In the genomic region with DNA sequence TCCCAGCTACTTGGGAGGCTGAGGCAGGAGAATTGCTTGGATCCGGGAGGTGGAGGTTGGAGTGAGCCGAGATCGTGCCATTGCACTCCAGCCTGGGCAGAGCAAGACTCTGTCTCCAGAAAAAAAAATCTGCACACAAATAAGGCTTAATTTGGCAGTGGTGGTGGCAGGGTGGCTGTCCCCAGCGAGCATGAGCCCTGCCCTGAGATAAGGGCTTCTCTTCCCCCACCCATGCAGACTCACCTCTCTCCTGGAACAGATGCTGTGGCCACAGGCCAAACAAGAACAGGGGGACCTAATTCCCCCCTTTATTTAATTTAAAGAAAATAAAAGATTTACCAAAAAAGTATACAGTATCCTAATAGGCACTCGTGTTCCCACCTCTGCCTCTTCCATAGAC, we compare ENCODE assay signal across 9 cellular contexts.
DNase-seq lines count a peak whose midpoint lies in the region; ATAC-seq, FAIRE-seq and TF ChIP-seq lines count a peak whose summit lies in the region.
"Had no signal": no experiment of that assay in that cellular context is flagged by ENCODE, and none has a peak within 500 bp of the region (broad histone marks: within the 10 kb centered on the region; RNA-seq: fewer than 3 reads in every experiment).

No MANE protein-coding gene starts in this region.

- intact Hi-C loops in breast epithelium (cut with DNase I; ENCODE audit: low total_unique reads), result no loop called here

- H3K36me3 ChIP-seq in HUES6 (ENCODE audit: control insufficient read depth, insufficient read depth, low read length) (no peaks in the 10 kb centered on the region), breast epithelium (no peaks in the 10 kb centered on the region)

- TF ChIP-seq RAD21 in A549 (conservative IDR thresholded peaks at IDR 0.05 in 1 of 2, IDR thresholded peaks at IDR 0.05 in 1 of 2), result no peak

- peak overlapping the region; percentile 86 for H3K9ac ChIP-seq in HUES6 (ENCODE audit: low read length)

- peak overlapping the region; percentile 88 for H3K4me3 Mint-ChIP-seq in mesothelial cell of epicardium

- DNase-seq in A549 (ENCODE audit: low read depth in 1 of 2, low spot score in 1 of 2) (no peak), breast epithelium (ENCODE audit: low spot score in 2 of 2) (no peak), mesothelial cell of epicardium (ENCODE audit: low spot score in 2 of 2, unreplicated experiment in 2 of 2) (no peak), foreskin keratinocyte (no peak), SIG-M5 treated with dmso at 0.1 percent for 504 hours (lab: John Stamatoyannopoulos, UW; ENCODE audit: unreplicated experiment) (no peak)
- no peak for DNase-seq in stimulated activated CD4-positive, alpha-beta T cell treated with anti-CD3 and anti-CD28 coated beads, Interleukin-4, amount 100 ng/mL, for 24 hours
- DNase-seq: stimulated activated CD4-positive, alpha-beta T cell treated with anti-CD3 and anti-CD28 coated beads, Interleukin-2, amount 100 ng/mL, for 24 hours had no signal

- H3K4me2 ChIP-seq in A549, result peak overlapping the region; percentile 99

- H3K27me3 ChIP-seq in HUES6 (ENCODE audit: control insufficient read depth, insufficient read depth, low read length) (peaks cover 6% of the 10 kb centered on the region; the same call in 1 of the 2 replicates), breast epithelium (no peaks in the 10 kb centered on the region), foreskin keratinocyte (no peaks in the 10 kb centered on the region)

- peak overlapping the region; percentile 85 for H3K4me3 ChIP-seq in A549
- peak overlapping the region; percentile 98 for H3K4me3 ChIP-seq in HUES6 (ENCODE audit: low read depth, low read length)
- H3K4me3 ChIP-seq in breast epithelium, result peak overlapping the region; percentile 81 to 99 (median 90)

- ATAC-seq in A549 (no peak), foreskin keratinocyte (no peak), HG02571 (IDR thresholded peaks at IDR 0.05; ENCODE audit: unreplicated experiment) (no peak)

- peak overlapping the region; percentile 61 for H3K27ac Mint-ChIP-seq in mesothelial cell of epicardium

- POLR2A ChIA-PET in A549 (lab: Yijun Ruan, JAX), result interaction anchor here (0.6 to 1.5 kb wide), 2 partner anchors 14 to 335 kb away, joined by 3 to 4 read pairs; no protein-coding TSS in a partner anchor

- H3K36me3 Mint-ChIP-seq in mesothelial cell of epicardium, result no peaks in the 10 kb centered on the region

- TF ChIP-seq CTCF in A549 (IDR thresholded peaks at IDR 0.05), result no peak
- no peak for TF ChIP-seq CTCF in breast epithelium (IDR thresholded peaks at IDR 0.05)
- TF ChIP-seq CTCF in mesothelial cell of epicardium (IDR thresholded peaks at IDR 0.05; ENCODE audit: unreplicated experiment), result no peak
- no peak for TF ChIP-seq CTCF in foreskin keratinocyte (conservative IDR thresholded peaks at IDR 0.05)

- H3K4me1 ChIP-seq in A549, result peaks cover 7% of the 10 kb centered on the region
- H3K4me1 ChIP-seq in HUES6 (ENCODE audit: control insufficient read depth, insufficient read depth, low read length), result no peaks in the 10 kb centered on the region
- H3K4me1 ChIP-seq in breast epithelium, result no peaks in the 10 kb centered on the region
- no peaks in the 10 kb centered on the region for H3K4me1 ChIP-seq in foreskin keratinocyte

- peaks cover 9% of the 10 kb centered on the region for H3K4me1 Mint-ChIP-seq in mesothelial cell of epicardium

- H3K27ac ChIP-seq in A549 (peak overlapping the region; percentile 93 to 98), HUES6 (ENCODE audit: low read depth, low read length) (no peak overlapping the region), breast epithelium (peak overlapping the region in 1 of 2 donors; percentile 89), foreskin keratinocyte (no peak overlapping the region)

- H3K9me3 ChIP-seq in A549 (no peaks in the 10 kb centered on the region), HUES6 (ENCODE audit: control insufficient read depth, insufficient read depth, low read depth, low read length) (no peaks in the 10 kb centered on the region), breast epithelium (no peaks in the 10 kb centered on the region)

- no peaks in the 10 kb centered on the region for H3K27me3 Mint-ChIP-seq in mesothelial cell of epicardium (ENCODE audit: low read depth)

- no peaks in the 10 kb centered on the region for H3K9me3 Mint-ChIP-seq in mesothelial cell of epicardium

- 70% methylated on average over 5 of the region's 5 CpGs for WGBS in A549 (ENCODE audit: missing lambda C conversion rate)

- TF ChIP-seq EP300 in A549 (IDR thresholded peaks at IDR 0.05), result no peak

- no peak for FAIRE-seq in A549 (lab: Jason Lieb, UNC)

- TF ChIP-seq POLR2A in A549 (IDR thresholded peaks at IDR 0.05; ENCODE audit: low read length) (no peak), breast epithelium (IDR thresholded peaks at IDR 0.05) (no peak)

- CTCF ChIA-PET in A549 (lab: Yijun Ruan, JAX), result interaction anchor here (1.8 to 15.1 kb wide), 3 partner anchors 9 to 296 kb away, joined by 3 to 377 read pairs (median 9); no protein-coding TSS in a partner anchor

TF ChIP-seq in A549, 52 proteins besides CTCF, POLR2A, EP300 and RAD21:
- no peak for TF ChIP-seq NPAS2 (CRISPR knock-in tag; IDR thresholded peaks at IDR 0.05; ENCODE audit: borderline replicate concordance)
- no peak for TF ChIP-seq HDAC2 (IDR thresholded peaks at IDR 0.05)
- TF ChIP-seq, protein P1, sequence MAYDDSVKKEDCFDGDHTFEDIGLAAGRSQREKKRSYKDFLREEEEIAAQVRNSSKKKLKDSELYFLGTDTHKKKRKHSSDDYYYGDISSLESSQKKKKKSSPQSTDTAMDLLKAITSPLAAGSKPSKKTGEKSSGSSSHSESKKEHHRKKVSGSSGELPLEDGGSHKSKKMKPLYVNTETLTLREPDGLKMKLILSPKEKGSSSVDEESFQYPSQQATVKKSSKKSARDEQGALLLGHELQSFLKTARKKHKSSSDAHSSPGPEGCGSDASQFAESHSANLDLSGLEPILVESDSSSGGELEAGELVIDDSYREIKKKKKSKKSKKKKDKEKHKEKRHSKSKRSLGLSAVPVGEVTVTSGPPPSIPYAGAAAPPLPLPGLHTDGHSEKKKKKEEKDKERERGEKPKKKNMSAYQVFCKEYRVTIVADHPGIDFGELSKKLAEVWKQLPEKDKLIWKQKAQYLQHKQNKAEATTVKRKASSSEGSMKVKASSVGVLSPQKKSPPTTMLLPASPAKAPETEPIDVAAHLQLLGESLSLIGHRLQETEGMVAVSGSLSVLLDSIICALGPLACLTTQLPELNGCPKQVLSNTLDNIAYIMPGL (CRISPR knock-in tag; IDR thresholded peaks at IDR 0.05; ENCODE audit: borderline replicate concordance), result no peak
- TF ChIP-seq JUNB (IDR thresholded peaks at IDR 0.05), result no peak
- no peak for TF ChIP-seq PHF8 (IDR thresholded peaks at IDR 0.05; ENCODE audit: borderline replicate concordance, low read depth)
- no peak for TF ChIP-seq EHMT2 (IDR thresholded peaks at IDR 0.05; ENCODE audit: low read depth)
- TF ChIP-seq ZSCAN20 (CRISPR knock-in tag; IDR thresholded peaks at IDR 0.05), result no peak
- no peak for TF ChIP-seq CBX8 (IDR thresholded peaks at IDR 0.05)

Comparison
In these comparisons a context has a peak if more than half of its experiments do, and no peak if none do; other contexts are left out.
1. H3K27ac ChIP-seq: peak in A549 (2 of 2); none in HUES6 (single experiment) and foreskin keratinocyte (single experiment).
2. Peak in every context shown above with its lines, with median percentiles within 50 percentile points of each other: H3K4me3 ChIP-seq.